In genomic region chr9:109013678-109014145, GRCh38 we compare ENCODE assay signal across 8 cellular contexts. TPM values are rescaled to one million over a fixed set of nuclear protein-coding genes. Genes with fewer than 3 reads are reported as not detected.
A peak's percentile ranks its signal among the peaks of the same experiment; 100 is the strongest.
DNase-seq lines count a peak whose midpoint lies in the region; ATAC-seq and TF ChIP-seq lines count a peak whose summit lies in the region.

No MANE protein-coding gene starts in this region.

- DNase-seq in DND-41 (no peak), NCI-H226 (peak; percentile 60), GM19240 (ENCODE audit: insufficient read length, low spot score) (no peak), DMS114 treated with DMSO at 0.1 percent for 48 hours (lab: John Stamatoyannopoulos, UW; ENCODE audit: unreplicated experiment) (no peak), posterior vena cava (ENCODE audit: low spot score) (no peak)
- DNase-seq in naive thymus-derived CD8-positive, alpha-beta T cell = no peak
- no peak for DNase-seq in activated CD4-positive, alpha-beta T cell treated with anti-CD3 and anti-CD28 coated beads for 48 hours

- H3K27me3 Mint-ChIP-seq in dendritic cell treated with granulocyte-macrophage colony-stimulating factor and Interleukin-4, amounts not matched to agents 40 ng/mL and 50 ng/mL, for 4 days = no peaks in the 10 kb centered on the region
- H3K27me3 Mint-ChIP-seq in naive thymus-derived CD8-positive, alpha-beta T cell = peaks cover 0 to 9% (median 1%) of the 10 kb centered on the region in 5 donors

- no peak for ATAC-seq in DND-41 (ENCODE audit: insufficient read depth, low read depth)
- ATAC-seq in naive thymus-derived CD8-positive, alpha-beta T cell = no peak

- H3K4me3 Mint-ChIP-seq in dendritic cell treated with granulocyte-macrophage colony-stimulating factor and Interleukin-4, amounts not matched to agents 40 ng/mL and 50 ng/mL, for 4 days = peak overlapping the region; percentile 82
- peak overlapping the region; percentile 85 to 98 (median 91) for H3K4me3 Mint-ChIP-seq in naive thymus-derived CD8-positive, alpha-beta T cell

- no peaks in the 10 kb centered on the region for H3K27me3 ChIP-seq in DND-41 (ENCODE audit: insufficient read depth, low read length, poor library complexity)

- H4K20me1 ChIP-seq in DND-41 (ENCODE audit: insufficient read depth, low read length) = peaks cover 11% of the 10 kb centered on the region; the same call in 1 of the 2 replicates

- H3K27ac Mint-ChIP-seq in dendritic cell treated with granulocyte-macrophage colony-stimulating factor and Interleukin-4, amounts not matched to agents 40 ng/mL and 50 ng/mL, for 4 days = peak overlapping the region; percentile 93
- H3K27ac Mint-ChIP-seq in naive thymus-derived CD8-positive, alpha-beta T cell = peak overlapping the region; percentile 62 to 96 (median 90)

- peak overlapping the region; percentile 55; the same call in 1 of the 2 replicates for H2AFZ ChIP-seq in DND-41 (ENCODE audit: low read depth, low read length)

- peaks cover 45% of the 10 kb centered on the region for H3K4me1 Mint-ChIP-seq in dendritic cell treated with granulocyte-macrophage colony-stimulating factor and Interleukin-4, amounts not matched to agents 40 ng/mL and 50 ng/mL, for 4 days (ENCODE audit: low read depth)
- peaks cover 9 to 37% (median 22%) of the 10 kb centered on the region in 4 donors for H3K4me1 Mint-ChIP-seq in naive thymus-derived CD8-positive, alpha-beta T cell

- H3K9ac ChIP-seq in DND-41 (ENCODE audit: low read depth, low read length) = no peak overlapping the region

- intact Hi-C loops in dendritic cell treated with granulocyte-macrophage colony-stimulating factor and Interleukin-4, amounts not matched to agents 40 ng/mL and 50 ng/mL, for 4 days (cut with micrococcal nuclease) = loop anchor here (5.0 kb wide), 2 partner anchors 81 to 104 kb away; partner anchors contain the start of genes ABITRAM, ELP1 and TMEM245
- intact Hi-C loops in posterior vena cava (cut with DNase I) = no loop called here

- peaks cover 25% of the 10 kb centered on the region for H3K4me1 ChIP-seq in DND-41 (ENCODE audit: insufficient read depth, low read length)

- H3K4me2 ChIP-seq in DND-41 (ENCODE audit: insufficient read depth, low read length) = peak overlapping the region; percentile 54; the same call in 1 of the 2 replicates

- POLR2A ChIA-PET in naive thymus-derived CD8-positive, alpha-beta T cell (lab: Charles Lee) = interaction anchor here (0.6 to 1.0 kb wide), 3 partner anchors 82 to 144 kb away, joined by 3 to 5 read pairs (median 3); partner anchors contain the start of gene TMEM245

- peaks cover 29% of the 10 kb centered on the region for H3K79me2 ChIP-seq in DND-41 (ENCODE audit: insufficient read depth, low read length)

- no peaks in the 10 kb centered on the region for H3K9me3 Mint-ChIP-seq in dendritic cell treated with granulocyte-macrophage colony-stimulating factor and Interleukin-4, amounts not matched to agents 40 ng/mL and 50 ng/mL, for 4 days
- no peaks in the 10 kb centered on the region for H3K9me3 Mint-ChIP-seq in naive thymus-derived CD8-positive, alpha-beta T cell

- H3K27ac ChIP-seq in DND-41 (ENCODE audit: low read length) = peak overlapping the region; percentile 56; the same call in 1 of the 2 replicates

- no peak for TF ChIP-seq CTCF in DND-41 (IDR thresholded peaks at IDR 0.05; ENCODE audit: borderline replicate concordance, extremely low read depth, low read length, poor library complexity, severe bottlenecking)

- peaks cover 20% of the 10 kb centered on the region for H3K36me3 Mint-ChIP-seq in dendritic cell treated with granulocyte-macrophage colony-stimulating factor and Interleukin-4, amounts not matched to agents 40 ng/mL and 50 ng/mL, for 4 days (ENCODE audit: low read depth)
- peaks cover 0 to 4% (median 0%) of the 10 kb centered on the region in 3 donors for H3K36me3 Mint-ChIP-seq in naive thymus-derived CD8-positive, alpha-beta T cell

- H3K4me3 ChIP-seq in DND-41 (ENCODE audit: low read depth in 1 of 2, low read length in 2 of 2) = peak overlapping the region in 1 of 2 experiments; percentile 42; a peak in 1 of 4 replicates

- H3K36me3 ChIP-seq in DND-41 (ENCODE audit: insufficient read depth, low read length) = peaks cover 12% of the 10 kb centered on the region

- no peaks in the 10 kb centered on the region for H3K9me3 ChIP-seq in DND-41 (ENCODE audit: insufficient read depth, low read length, severe bottlenecking)

RNA-seq across cellular contexts. Expression of gene CTNNAL1, which starts 0.4 kb away (rescaled TPM):
- total RNA-seq in naive thymus-derived CD8-positive, alpha-beta T cell = 1 to 10 TPM; 2.3 to 4.4 TPM
- polyA plus RNA-seq in naive thymus-derived CD8-positive, alpha-beta T cell = 1 to 10 TPM in 2 of 3 donors, under 1 TPM in 1; 0.15 to 3.7 (median 1.7) TPM
- 10 to 100 TPM; 36.6 to 67.8 TPM for total RNA-seq in posterior vena cava

Comparison
In these comparisons a context has a peak if more than half of its experiments do, and no peak if none do; other contexts are left out.
1. RNA of gene CTNNAL1, which starts 0.4 kb away (total RNA-seq): 36.6 to 67.8 TPM in posterior vena cava; 2.3 to 4.4 TPM in naive thymus-derived CD8-positive, alpha-beta T cell; every median in the first group is over 4 times any median in the second.